12 cellular contexts compared by ENCODE assay signal in genomic region chr1:27343639-27344025, GRCh38. TPM values are rescaled to one million over a fixed set of nuclear protein-coding genes. Genes with fewer than 3 reads are reported as not detected.
DNase-seq lines count a peak whose midpoint lies in the region; ATAC-seq, FAIRE-seq and TF ChIP-seq lines count a peak whose summit lies in the region.
"Had no signal": no experiment of that assay in that cellular context is flagged by ENCODE, and none has a peak within 500 bp of the region (broad histone marks: within the 10 kb centered on the region; RNA-seq: fewer than 3 reads in every experiment).

No MANE protein-coding gene starts in this region.

- H3K27ac ChIP-seq in ascending aorta = no peak overlapping the region

- TF ChIP-seq CTCF in type B pancreatic cell (conservative IDR thresholded peaks at IDR 0.05) = no peak
- TF ChIP-seq CTCF in ascending aorta (IDR thresholded peaks at IDR 0.05) = no peak

- POLR2A ChIA-PET in activated CD4-positive, alpha-beta memory T cell treated with anti-CD3 and anti-CD28 coated beads, Interleukin-2, amount 10 ng/mL, durations not matched to agents 7 days and 5 days (lab: Charles Lee) = interaction anchor here (1.1 to 5.6 kb wide), 6 partner anchors 9 to 52 kb away, joined by 3 to 93 read pairs (median 16); partner anchors contain the start of genes MAP3K6 and TMEM222

- no peaks in the 10 kb centered on the region for H3K9me3 ChIP-seq in ascending aorta

- H3K27ac Mint-ChIP-seq in activated T-cell treated with anti-CD3 and anti-CD28 coated beads, Interleukin-2, amount 50 U/mL, for 72 hours = peak overlapping the region; percentile 36
- peak overlapping the region; percentile 95 for H3K27ac Mint-ChIP-seq in activated CD4-positive, alpha-beta memory T cell treated with anti-CD3 and anti-CD28 coated beads, Interleukin-2, amount 10 ng/mL, durations not matched to agents 7 days and 5 days
- peak overlapping the region; percentile 92 to 99 (median 95) for H3K27ac Mint-ChIP-seq in immature natural killer cell
- H3K27ac Mint-ChIP-seq in type B pancreatic cell = peak overlapping the region; percentile 89

- no peak for DNase-seq in activated T-cell treated with anti-CD3 and anti-CD28 coated beads, Interleukin-2, amount 50 U/mL, for 72 hours
- DNase-seq in activated T-cell treated with anti-CD3 and anti-CD28 coated beads for 4 hours (no peak), immature natural killer cell (no peak), type B pancreatic cell (ENCODE audit: extremely low spot score, unreplicated experiment) (no peak), ascending aorta (ENCODE audit: low spot score in 2 of 2) (no peak), GM19239 (ENCODE audit: insufficient read length, low spot score) (no peak), glomerular visceral epithelial cell (ENCODE audit: extremely low spot score) (no peak)
- no peak for DNase-seq in activated CD4-positive, alpha-beta memory T cell treated with anti-CD3 and anti-CD28 coated beads, Interleukin-2, amount 10 ng/mL, durations not matched to agents 7 days and 5 days

- no peak overlapping the region for H3K4me3 ChIP-seq in ascending aorta

- no peaks in the 10 kb centered on the region for H3K27me3 Mint-ChIP-seq in activated T-cell treated with anti-CD3 and anti-CD28 coated beads, Interleukin-2, amount 50 U/mL, for 72 hours (ENCODE audit: low read depth)
- H3K27me3 Mint-ChIP-seq in activated CD4-positive, alpha-beta memory T cell treated with anti-CD3 and anti-CD28 coated beads, Interleukin-2, amount 10 ng/mL, durations not matched to agents 7 days and 5 days = no peaks in the 10 kb centered on the region
- H3K27me3 Mint-ChIP-seq in immature natural killer cell (ENCODE audit: low read depth in 3 of 3) (peaks cover 5 to 12% (median 11%) of the 10 kb centered on the region in 3 donors), type B pancreatic cell (no peaks in the 10 kb centered on the region)

- peaks cover 7 to 8% of the 10 kb centered on the region in 2 donors for H3K36me3 Mint-ChIP-seq in activated T-cell treated with anti-CD3 and anti-CD28 coated beads, Interleukin-2, amount 50 U/mL, for 72 hours (ENCODE audit: insufficient read depth in 2 of 2)
- H3K36me3 Mint-ChIP-seq in activated CD4-positive, alpha-beta memory T cell treated with anti-CD3 and anti-CD28 coated beads, Interleukin-2, amount 10 ng/mL, durations not matched to agents 7 days and 5 days (ENCODE audit: low read depth) = peaks cover 37% of the 10 kb centered on the region
- H3K36me3 Mint-ChIP-seq in immature natural killer cell (peaks cover 4 to 9% (median 5%) of the 10 kb centered on the region in 3 donors), type B pancreatic cell (peaks cover 4% of the 10 kb centered on the region)

- intact Hi-C loops in ascending aorta (cut with DNase I) = loop anchor here (5.0 kb wide), 1 partner anchor 39 kb away; the partner anchor contains the start of gene CD164L2

- peak overlapping the region; percentile 77 to 87 for H3K4me3 Mint-ChIP-seq in activated T-cell treated with anti-CD3 and anti-CD28 coated beads, Interleukin-2, amount 50 U/mL, for 72 hours
- H3K4me3 Mint-ChIP-seq in activated CD4-positive, alpha-beta memory T cell treated with anti-CD3 and anti-CD28 coated beads, Interleukin-2, amount 10 ng/mL, durations not matched to agents 7 days and 5 days = peak overlapping the region; percentile 93
- H3K4me3 Mint-ChIP-seq in immature natural killer cell (peak overlapping the region; percentile 96 to 100 (median 96)), type B pancreatic cell (peak overlapping the region; percentile 89)

- H3K27me3 ChIP-seq in ascending aorta = no peaks in the 10 kb centered on the region

- no peak for ATAC-seq in activated T-cell treated with anti-CD3 and anti-CD28 coated beads, Interleukin-2, amount 50 U/mL, for 72 hours (replicated peaks in 1 of 2)

- H3K4me1 Mint-ChIP-seq in activated T-cell treated with anti-CD3 and anti-CD28 coated beads, Interleukin-2, amount 50 U/mL, for 72 hours (ENCODE audit: low read depth) = peaks cover 51% of the 10 kb centered on the region
- H3K4me1 Mint-ChIP-seq in activated CD4-positive, alpha-beta memory T cell treated with anti-CD3 and anti-CD28 coated beads, Interleukin-2, amount 10 ng/mL, durations not matched to agents 7 days and 5 days = peaks cover 53% of the 10 kb centered on the region
- peaks cover 67 to 77% of the 10 kb centered on the region in 2 donors for H3K4me1 Mint-ChIP-seq in immature natural killer cell
- peaks cover 33% of the 10 kb centered on the region for H3K4me1 Mint-ChIP-seq in type B pancreatic cell (ENCODE audit: unreplicated experiment)

- CTCF ChIA-PET in activated CD4-positive, alpha-beta memory T cell treated with anti-CD3 and anti-CD28 coated beads, Interleukin-2, amount 10 ng/mL, durations not matched to agents 7 days and 5 days (lab: Charles Lee) = interaction anchor here (1.0 to 5.4 kb wide), 6 partner anchors 11 to 319 kb away, joined by 3 to 45 read pairs (median 6); partner anchors contain the start of gene MAP3K6

- H3K4me1 ChIP-seq in ascending aorta = no peaks in the 10 kb centered on the region

- no peak for FAIRE-seq in GM19239 (lab: Jason Lieb, UNC)
- FAIRE-seq: HTR-8/SVneo had no signal

- H3K9me3 Mint-ChIP-seq in activated T-cell treated with anti-CD3 and anti-CD28 coated beads, Interleukin-2, amount 50 U/mL, for 72 hours = no peaks in the 10 kb centered on the region
- H3K9me3 Mint-ChIP-seq in activated CD4-positive, alpha-beta memory T cell treated with anti-CD3 and anti-CD28 coated beads, Interleukin-2, amount 10 ng/mL, durations not matched to agents 7 days and 5 days = no peaks in the 10 kb centered on the region
- H3K9me3 Mint-ChIP-seq in immature natural killer cell (no peaks in the 10 kb centered on the region), type B pancreatic cell (no peaks in the 10 kb centered on the region)

- H3K36me3 ChIP-seq in ascending aorta = peaks cover 0 to under 1% of the 10 kb centered on the region in 2 donors

RNA-seq across cellular contexts. Expression of gene SYTL1, which starts 1.8 kb away (rescaled TPM):
- 10 to 100 TPM; 73.1 to 89.9 TPM for total RNA-seq in activated T-cell treated with anti-CD3 and anti-CD28 coated beads, Interleukin-2, amount 50 U/mL, for 72 hours
- total RNA-seq in activated CD4-positive, alpha-beta memory T cell treated with anti-CD3 and anti-CD28 coated beads, Interleukin-2, amount 10 ng/mL, durations not matched to agents 7 days and 5 days = 100 to 1,000 TPM; 124 to 136 TPM
- polyA plus RNA-seq in immature natural killer cell = 100 to 1,000 TPM; 157 to 211 (median 158) TPM
- total RNA-seq in type B pancreatic cell (ENCODE audit: low replicate concordance) (37.2 and 105 TPM in 2 replicates), ascending aorta (0.21 TPM)
- polyA plus RNA-seq: neural cell had no signal

RNA-seq across cellular contexts. Expression of gene TMEM222, which starts 21.7 kb away (rescaled TPM):
- total RNA-seq in activated T-cell treated with anti-CD3 and anti-CD28 coated beads, Interleukin-2, amount 50 U/mL, for 72 hours = 10 to 100 TPM; 41.9 to 61.3 TPM
- 10 to 100 TPM; 33.7 to 35.7 TPM for total RNA-seq in activated CD4-positive, alpha-beta memory T cell treated with anti-CD3 and anti-CD28 coated beads, Interleukin-2, amount 10 ng/mL, durations not matched to agents 7 days and 5 days
- polyA plus RNA-seq in immature natural killer cell = 10 to 100 TPM; 56.0 to 99.3 (median 69.8) TPM
- total RNA-seq in type B pancreatic cell (ENCODE audit: low replicate concordance) (38.6 and 40.1 TPM in 2 replicates), ascending aorta (28.6 TPM)

RNA-seq across cellular contexts. Expression of gene MAP3K6, which starts 23.1 kb away (rescaled TPM):
- 10 to 100 TPM in 1 of 2 donors, 1 to 10 TPM in 1; 8.3 to 10.4 TPM for total RNA-seq in activated T-cell treated with anti-CD3 and anti-CD28 coated beads, Interleukin-2, amount 50 U/mL, for 72 hours
- 10 to 100 TPM; 10.5 to 11.1 TPM for total RNA-seq in activated CD4-positive, alpha-beta memory T cell treated with anti-CD3 and anti-CD28 coated beads, Interleukin-2, amount 10 ng/mL, durations not matched to agents 7 days and 5 days
- polyA plus RNA-seq in immature natural killer cell = 1 to 10 TPM; 2.0 to 5.1 (median 3.6) TPM
- total RNA-seq in type B pancreatic cell (ENCODE audit: low replicate concordance) (15.6 and 39.9 TPM in 2 replicates), ascending aorta (164 TPM)

RNA-seq across cellular contexts. Expression of gene FCN3, which starts 31.0 kb away (rescaled TPM):
- total RNA-seq in activated T-cell treated with anti-CD3 and anti-CD28 coated beads, Interleukin-2, amount 50 U/mL, for 72 hours = not detected
- total RNA-seq in activated CD4-positive, alpha-beta memory T cell treated with anti-CD3 and anti-CD28 coated beads, Interleukin-2, amount 10 ng/mL, durations not matched to agents 7 days and 5 days = not detected
- polyA plus RNA-seq in immature natural killer cell = not detected
- total RNA-seq in type B pancreatic cell (ENCODE audit: low replicate concordance) = not detected in 2 replicates
- 13.2 TPM for total RNA-seq in ascending aorta
- total RNA-seq: glomerular endothelial cell had no signal
- polyA plus RNA-seq: BJ, neural cell had no signal

RNA-seq across cellular contexts. Expression of gene CD164L2, which starts 39.5 kb away (rescaled TPM):
- not detected for total RNA-seq in activated T-cell treated with anti-CD3 and anti-CD28 coated beads, Interleukin-2, amount 50 U/mL, for 72 hours
- not detected for total RNA-seq in activated CD4-positive, alpha-beta memory T cell treated with anti-CD3 and anti-CD28 coated beads, Interleukin-2, amount 10 ng/mL, durations not matched to agents 7 days and 5 days
- not detected for polyA plus RNA-seq in immature natural killer cell
- total RNA-seq in type B pancreatic cell (ENCODE audit: low replicate concordance) (0.41 and 0.76 TPM in 2 replicates), ascending aorta (not detected)
- total RNA-seq: glomerular endothelial cell had no signal
- polyA plus RNA-seq: BJ, neural cell had no signal

Comparison
In these comparisons a context has a peak if more than half of its experiments do, and no peak if none do; other contexts are left out.
1. H3K27ac Mint-ChIP-seq: peak in every context shown above with its lines; median percentile 95 in activated CD4-positive, alpha-beta memory T cell treated with anti-CD3 and anti-CD28 coated beads, Interleukin-2, amount 10 ng/mL, durations not matched to agents 7 days and 5 days; 95 in immature natural killer cell; 89 in type B pancreatic cell; 36 in activated T-cell treated with anti-CD3 and anti-CD28 coated beads, Interleukin-2, amount 50 U/mL, for 72 hours.
2. RNA of gene SYTL1, which starts 1.8 kb away (total RNA-seq): 124 to 136 TPM in activated CD4-positive, alpha-beta memory T cell treated with anti-CD3 and anti-CD28 coated beads, Interleukin-2, amount 10 ng/mL, durations not matched to agents 7 days and 5 days, 73.1 to 89.9 TPM in activated T-cell treated with anti-CD3 and anti-CD28 coated beads, Interleukin-2, amount 50 U/mL, for 72 hours and 37.2 to 105 TPM in type B pancreatic cell; 0.21 TPM in ascending aorta (single experiment); every median in the first group is over 10 times any median in the second.
3. Peak in every context shown above with its lines, with median percentiles within 50 percentile points of each other: H3K4me3 Mint-ChIP-seq.